ENCODE assay signal across 24 cellular contexts in the genomic region with DNA sequence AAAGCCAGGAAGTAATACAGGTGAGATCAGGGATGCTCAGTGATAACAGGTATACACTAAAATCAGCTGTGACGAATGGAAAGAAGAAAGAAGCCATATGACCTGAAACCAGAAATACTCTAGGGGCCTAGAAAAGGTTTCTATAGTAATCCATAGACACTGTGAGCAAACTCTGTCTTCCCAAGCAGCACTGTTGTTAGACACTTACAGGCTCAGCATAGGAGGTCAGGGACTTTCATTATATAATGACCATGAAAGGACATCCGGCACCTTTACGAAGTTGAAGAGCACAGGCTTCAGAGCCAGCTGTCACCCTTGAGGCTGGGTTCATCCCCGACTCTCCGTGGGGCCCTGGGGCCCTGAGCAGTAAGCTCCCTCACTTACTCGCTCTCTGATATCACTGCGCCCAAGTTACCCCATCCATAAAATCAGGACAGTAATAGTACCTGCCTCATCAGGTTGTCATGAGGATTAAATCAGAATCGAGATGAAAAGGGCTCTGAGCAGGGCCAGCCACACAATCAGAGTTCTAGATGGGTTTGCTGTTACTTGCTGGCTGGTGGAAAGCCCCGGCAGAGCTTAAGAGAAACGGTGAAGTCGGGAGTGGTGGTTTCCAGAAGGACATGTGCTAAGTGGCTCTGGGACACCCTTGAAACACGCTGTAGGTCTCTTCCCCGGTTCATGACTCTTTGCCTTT.
"Had no signal": no experiment of that assay in that cellular context is flagged by ENCODE, and none has a peak within 500 bp of the region (broad histone marks: within the 10 kb centered on the region; RNA-seq: fewer than 3 reads in every experiment).

No MANE protein-coding gene starts in this region.

- H3K4me1 Mint-ChIP-seq: naive B cell; nephron; stimulated activated memory B cell treated with anti-CD40 and anti-IgM and Interleukin-4, amounts not matched to agents 10 μg/mL and 1 μg/mL and 100 μg/mL, for 72 hours had no signal

- DNase-seq: colonic mucosa; effector CD4-positive, alpha-beta T cell; endodermal cell; erythroblast; foreskin keratinocyte; immature natural killer cell; kidney; left cardiac atrium; left ventricle myocardium superior; mesenchymal stem cell; naive B cell; occipital lobe; psoas muscle; retina; right lobe of liver; stimulated activated CD4-positive, alpha-beta T cell treated with anti-CD3 and anti-CD28 coated beads, Interleukin-15, amount 100 ng/mL, for 24 hours; stimulated activated CD4-positive, alpha-beta T cell treated with anti-CD3 and anti-CD28 coated beads, Interleukin-1b, Interleukin-23, amount 100 ng/mL, for 48 hours; stimulated activated CD4-positive, alpha-beta T cell treated with anti-CD3 and anti-CD28 coated beads, Interleukin-4, amount 100 ng/mL, for 24 hours; testis had no signal

- H3K27me3 ChIP-seq: colonic mucosa, foreskin keratinocyte, right lobe of liver, testis, tibial nerve had no signal

- H3K9me3 Mint-ChIP-seq: endodermal cell; immature natural killer cell; naive B cell; nephron; stimulated activated memory B cell treated with anti-CD40 and anti-IgM and Interleukin-4, amounts not matched to agents 10 μg/mL and 1 μg/mL and 100 μg/mL, for 72 hours; stimulated activated naive CD8-positive, alpha-beta T cell treated with anti-CD3 and anti-CD28 coated beads, Interleukin-15, Interleukin-2, amounts not matched to agents 100 ng/mL and 50 ng/mL, for 24 hours had no signal

- H3K4me3 ChIP-seq: colonic mucosa, lung, psoas muscle, right lobe of liver, testis, tibial nerve had no signal

- H3K36me3 Mint-ChIP-seq: immature natural killer cell; naive B cell; stimulated activated memory B cell treated with anti-CD40 and anti-IgM and Interleukin-4, amounts not matched to agents 10 μg/mL and 1 μg/mL and 100 μg/mL, for 72 hours had no signal

- H3K36me3 ChIP-seq: colonic mucosa, right lobe of liver, tibial nerve had no signal

- H3K4me3 Mint-ChIP-seq: endodermal cell; immature natural killer cell; naive B cell; nephron; stimulated activated memory B cell treated with anti-CD40 and anti-IgM and Interleukin-4, amounts not matched to agents 10 μg/mL and 1 μg/mL and 100 μg/mL, for 72 hours; stimulated activated naive CD8-positive, alpha-beta T cell treated with anti-CD3 and anti-CD28 coated beads, Interleukin-15, Interleukin-2, amounts not matched to agents 100 ng/mL and 50 ng/mL, for 24 hours had no signal

- H3K27ac ChIP-seq: colonic mucosa, foreskin keratinocyte, psoas muscle, right lobe of liver, testis, tibial nerve had no signal

- H3K27ac Mint-ChIP-seq: endodermal cell; immature natural killer cell; naive B cell; nephron; stimulated activated memory B cell treated with anti-CD40 and anti-IgM and Interleukin-4, amounts not matched to agents 10 μg/mL and 1 μg/mL and 100 μg/mL, for 72 hours; stimulated activated naive CD8-positive, alpha-beta T cell treated with anti-CD3 and anti-CD28 coated beads, Interleukin-15, Interleukin-2, amounts not matched to agents 100 ng/mL and 50 ng/mL, for 24 hours had no signal

- H3K9me3 ChIP-seq: colonic mucosa, psoas muscle, right lobe of liver, testis, tibial nerve had no signal

- ATAC-seq: foreskin keratinocyte; left cardiac atrium; left ventricle myocardium superior; psoas muscle; right lobe of liver; stimulated activated memory B cell treated with anti-CD40 and anti-IgM and Interleukin-4, amounts not matched to agents 10 μg/mL and 1 μg/mL and 100 μg/mL, for 72 hours had no signal

- H3K4me1 ChIP-seq: colonic mucosa, foreskin keratinocyte, psoas muscle, right lobe of liver had no signal
